ENCODE assay signal across 26 cellular contexts in genomic region chr11:58606930-58607714, GRCh38. TPM values are rescaled to one million over a fixed set of nuclear protein-coding genes. Genes with fewer than 3 reads are reported as not detected.
DNase-seq lines count a peak whose midpoint lies in the region; ATAC-seq, FAIRE-seq and TF ChIP-seq lines count a peak whose summit lies in the region.
"Had no signal": no experiment of that assay in that cellular context is flagged by ENCODE, and none has a peak within 500 bp of the region (broad histone marks: within the 10 kb centered on the region; RNA-seq: fewer than 3 reads in every experiment).

No MANE protein-coding gene starts in this region.

- no peak for ATAC-seq in activated CD4-positive, alpha-beta T cell treated with anti-CD3 and anti-CD28 coated beads for 36 hours
- no peak for ATAC-seq in GM21423 (IDR thresholded peaks at IDR 0.05; ENCODE audit: unreplicated experiment)
- ATAC-seq: right cardiac atrium, T-cell had no signal

- CTCF ChIA-PET in activated CD4-positive, alpha-beta T cell treated with anti-CD3 and anti-CD28 coated beads for 36 hours (lab: Charles Lee), result interaction anchor here (0.7 to 2.7 kb wide), 7 partner anchors 9 to 40 kb away, joined by 4 to 12 read pairs (median 5); no protein-coding TSS in a partner anchor

- in situ Hi-C loops in GM13976 (cut with MboI; ENCODE audit: low sequenced_read_pairs, unreplicated experiment), result no loop called here

- TF ChIP-seq POLR2A in GM12892 (IDR thresholded peaks at IDR 0.05; ENCODE audit: low read depth, low read length), result no peak

- no peak overlapping the region for H3K4me3 Mint-ChIP-seq in activated CD4-positive, alpha-beta T cell treated with anti-CD3 and anti-CD28 coated beads for 36 hours
- peak overlapping the region; percentile 35 for H3K4me3 Mint-ChIP-seq in activated naive CD8-positive, alpha-beta T cell
- H3K4me3 Mint-ChIP-seq in neural crest cell, result no peak overlapping the region
- H3K4me3 Mint-ChIP-seq: mesothelial cell of epicardium, nephron progenitor cell had no signal

- no peaks in the 10 kb centered on the region for H3K9me3 Mint-ChIP-seq in activated CD4-positive, alpha-beta T cell treated with anti-CD3 and anti-CD28 coated beads for 36 hours (ENCODE audit: low read depth)
- peaks cover 4% of the 10 kb centered on the region for H3K9me3 Mint-ChIP-seq in activated naive CD8-positive, alpha-beta T cell (ENCODE audit: low read depth)
- peaks cover 3% of the 10 kb centered on the region for H3K9me3 Mint-ChIP-seq in neural crest cell
- H3K9me3 Mint-ChIP-seq: mesothelial cell of epicardium, nephron progenitor cell, T-cell had no signal

- H3K36me3 Mint-ChIP-seq in activated CD4-positive, alpha-beta T cell treated with anti-CD3 and anti-CD28 coated beads for 36 hours (ENCODE audit: low read depth), result peaks cover 50% of the 10 kb centered on the region
- H3K36me3 Mint-ChIP-seq in activated naive CD8-positive, alpha-beta T cell, result peaks cover 28% of the 10 kb centered on the region
- peaks cover 19% of the 10 kb centered on the region for H3K36me3 Mint-ChIP-seq in neural crest cell (ENCODE audit: low read depth)

- TF ChIP-seq CTCF in neural crest cell (conservative IDR thresholded peaks at IDR 0.05) (no peak), GM13976 (IDR thresholded peaks at IDR 0.05; ENCODE audit: borderline replicate concordance, control extremely low read depth, extremely low read depth, insufficient read depth, missing control alignments) (no peak)

- POLR2A ChIA-PET in activated CD4-positive, alpha-beta T cell treated with anti-CD3 and anti-CD28 coated beads for 36 hours (lab: Charles Lee), result no interaction called here

- H3K27me3 Mint-ChIP-seq in activated CD4-positive, alpha-beta T cell treated with anti-CD3 and anti-CD28 coated beads for 36 hours, result no peaks in the 10 kb centered on the region
- H3K27me3 Mint-ChIP-seq in activated naive CD8-positive, alpha-beta T cell, result no peaks in the 10 kb centered on the region
- no peaks in the 10 kb centered on the region for H3K27me3 Mint-ChIP-seq in neural crest cell (ENCODE audit: low read depth)
- H3K27me3 Mint-ChIP-seq: T-cell had no signal

- H3K27ac Mint-ChIP-seq in activated CD4-positive, alpha-beta T cell treated with anti-CD3 and anti-CD28 coated beads for 36 hours, result peak overlapping the region; percentile 55
- H3K27ac Mint-ChIP-seq in activated naive CD8-positive, alpha-beta T cell, result peak overlapping the region; percentile 54
- peak overlapping the region; percentile 16 for H3K27ac Mint-ChIP-seq in neural crest cell (ENCODE audit: unreplicated experiment)
- H3K27ac Mint-ChIP-seq: mesothelial cell of epicardium, nephron progenitor cell had no signal

- FAIRE-seq in GM12892 (lab: Jason Lieb, UNC), result peak; percentile 9
- FAIRE-seq: colon, H54, TTC549 had no signal

- intact Hi-C loops in activated CD4-positive, alpha-beta T cell treated with anti-CD3 and anti-CD28 coated beads for 36 hours (cut with DNase I, micrococcal nuclease), result loop anchor here in 1 of 2 experiments (2.0 kb wide), 1 partner anchor 14 kb away; no protein-coding TSS in a partner anchor

- no peak for DNase-seq in activated CD4-positive, alpha-beta T cell treated with anti-CD3 and anti-CD28 coated beads for 36 hours
- DNase-seq in activated CD4-positive, alpha-beta T cell treated with anti-CD3 and anti-CD28 coated beads, Interleukin-2, amount 50 U/mL, for 48 hours, result no peak
- DNase-seq in GM12892 (ENCODE audit: insufficient read length) (no peak), neural crest cell (ENCODE audit: low read depth, low spot score) (no peak), GM19240 (ENCODE audit: insufficient read length, low spot score) (no peak), GM13976 (ENCODE audit: low spot score) (no peak)
- DNase-seq: activated CD4-positive, alpha-beta T cell treated with anti-CD3 and anti-CD28 coated beads for 1 hour; DMS79 treated with DMSO at 0.1 percent for 48 hours; effector memory CD4-positive, alpha-beta T cell; foreskin melanocyte; left ventricle myocardium inferior; NCI-H1048; NCI-H187 treated with DMSO at 0.1 percent for 48 hours; NCI-H69; nephron progenitor cell; right cardiac atrium; SJCRH30; stimulated activated CD4-positive, alpha-beta T cell treated with anti-CD3 and anti-CD28 coated beads, Interleukin-4, amount 100 ng/mL, for 4 hours; T-cell; transverse colon had no signal

- H3K4me1 Mint-ChIP-seq in activated CD4-positive, alpha-beta T cell treated with anti-CD3 and anti-CD28 coated beads for 36 hours, result peaks cover 74% of the 10 kb centered on the region
- peaks cover 61% of the 10 kb centered on the region for H3K4me1 Mint-ChIP-seq in activated naive CD8-positive, alpha-beta T cell (ENCODE audit: low read depth)
- peaks cover 15% of the 10 kb centered on the region for H3K4me1 Mint-ChIP-seq in neural crest cell
- H3K4me1 Mint-ChIP-seq: nephron progenitor cell had no signal

RNA-seq across cellular contexts. Expression of gene CNTF, which starts 15.3 kb away (rescaled TPM):
- 1 to 10 TPM; 1.6 to 3.4 TPM for total RNA-seq in activated CD4-positive, alpha-beta T cell treated with anti-CD3 and anti-CD28 coated beads for 36 hours
- polyA plus RNA-seq in GM12892 (2012; ENCODE audit: missing spikeins), result 0.87 TPM
- 3.7 and 4.4 TPM in 2 replicates for total RNA-seq in neural crest cell

RNA-seq across cellular contexts. Expression of gene ZFP91, which starts 28.3 kb away (rescaled TPM):
- 10 to 100 TPM; 35.7 to 44.0 TPM for total RNA-seq in activated CD4-positive, alpha-beta T cell treated with anti-CD3 and anti-CD28 coated beads for 36 hours
- polyA plus RNA-seq in GM12892 (2012; ENCODE audit: missing spikeins), result 27.4 TPM
- 48.0 and 51.5 TPM in 2 replicates for total RNA-seq in neural crest cell

RNA-seq across cellular contexts. Expression of gene LPXN, which starts 31.5 kb away (rescaled TPM):
- total RNA-seq in activated CD4-positive, alpha-beta T cell treated with anti-CD3 and anti-CD28 coated beads for 36 hours, result 100 to 1,000 TPM; 110 to 163 TPM
- 174 TPM for polyA plus RNA-seq in GM12892 (2012; ENCODE audit: missing spikeins)
- 2.9 and 3.1 TPM in 2 replicates for total RNA-seq in neural crest cell

Comparison
In these comparisons a context has a peak if more than half of its experiments do, and no peak if none do; other contexts are left out.
1. RNA of gene LPXN, which starts 31.5 kb away (total RNA-seq): 110 to 163 TPM in activated CD4-positive, alpha-beta T cell treated with anti-CD3 and anti-CD28 coated beads for 36 hours; 2.9 to 3.1 TPM in neural crest cell; every median in the first group is over 10 times any median in the second.
2. Peak in every context shown above with its lines, with median percentiles within 50 percentile points of each other: H3K27ac Mint-ChIP-seq.